19 cellular contexts compared by ENCODE assay signal in the genomic region with DNA sequence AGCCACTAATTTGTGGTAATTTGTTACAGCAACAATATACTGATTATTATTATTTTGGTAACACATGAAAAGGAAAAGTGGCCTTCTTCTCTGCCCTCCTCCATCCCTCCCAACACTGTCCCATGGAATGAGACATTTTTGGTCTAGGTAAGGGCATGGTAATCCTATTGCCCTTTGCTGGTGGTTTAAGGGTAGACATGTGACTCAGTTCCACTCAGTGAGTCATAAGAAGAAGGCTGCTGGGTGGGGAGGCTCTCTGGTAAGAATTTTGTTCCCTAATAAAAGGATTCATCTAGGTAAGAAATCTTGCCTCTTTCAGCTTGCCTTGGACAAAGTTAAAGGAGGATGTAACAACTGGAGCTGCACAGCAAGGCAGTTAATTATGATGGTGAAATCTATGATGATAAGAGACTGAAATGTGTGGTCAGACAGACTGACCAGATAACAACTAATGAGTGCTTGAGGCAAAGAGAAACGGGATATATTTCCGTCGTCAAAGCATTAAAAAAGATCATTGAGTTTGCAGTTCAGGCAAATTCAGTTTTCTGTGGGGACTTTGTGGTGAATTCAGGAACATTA.
"Had no signal": no experiment of that assay in that cellular context is flagged by ENCODE, and none has a peak within 500 bp of the region (broad histone marks: within the 10 kb centered on the region; RNA-seq: fewer than 3 reads in every experiment).

No MANE protein-coding gene starts in this region.

- H3K27me3 ChIP-seq: neural progenitor cell, stomach, upper lobe of left lung had no signal

- H3K36me3 ChIP-seq: heart right ventricle, neural progenitor cell, stomach, upper lobe of left lung had no signal

- H3K4me1 ChIP-seq: heart right ventricle, neural progenitor cell, psoas muscle, stomach, upper lobe of left lung had no signal

- H3K27ac ChIP-seq: heart right ventricle, neural progenitor cell, psoas muscle, stomach, upper lobe of left lung had no signal

- H3K9ac ChIP-seq: neural progenitor cell had no signal

- H2AFZ ChIP-seq: neural progenitor cell had no signal

- H3K4me3 ChIP-seq: heart right ventricle, neural progenitor cell, psoas muscle, stomach, upper lobe of left lung had no signal

- H3K4me2 ChIP-seq: neural progenitor cell had no signal

- ATAC-seq: activated CD8-positive, alpha-beta T cell treated with anti-CD3 and anti-CD28 coated beads for 36 hours; heart right ventricle; naive thymus-derived CD4-positive, alpha-beta T cell; psoas muscle; right cardiac atrium had no signal

- DNase-seq: activated CD4-positive, alpha-beta T cell treated with anti-CD3 and anti-CD28 coated beads, Interleukin-2, amount 10 ng/mL, durations not matched to agents 24 days and 14 days; activated CD8-positive, alpha-beta T cell treated with anti-CD3 and anti-CD28 coated beads for 36 hours; activated naive CD4-positive, alpha-beta T cell treated with Interleukin-2 at 50 U/mL for 16 hours; activated naive CD8-positive, alpha-beta T cell treated with anti-CD3 and anti-CD28 coated beads, Interleukin-2, amount 10 ng/mL, durations not matched to agents 7 days and 5 days; activated T-cell treated with anti-CD3 and anti-CD28 coated beads, Interleukin-2, amount 50 U/mL, for 24 hours; cortex of kidney; effector CD4-positive, alpha-beta T cell; heart right ventricle; kidney glomerular epithelial cell; mesendoderm; naive thymus-derived CD4-positive, alpha-beta T cell; psoas muscle; right cardiac atrium; small intestine; stimulated activated CD4-positive, alpha-beta T cell treated with anti-CD3 and anti-CD28 coated beads, Interleukin-15, amount 100 ng/mL, for 24 hours; stimulated activated CD4-positive, alpha-beta T cell treated with anti-CD3 and anti-CD28 coated beads, Interleukin-4, amount 100 ng/mL, for 1 hour; stomach; upper lobe of left lung had no signal
